8 cellular contexts compared by ENCODE assay signal in genomic region chr4:185134176-185134869, GRCh38.
DNase-seq lines count a peak whose midpoint lies in the region; ATAC-seq and TF ChIP-seq lines count a peak whose summit lies in the region.

No MANE protein-coding gene starts in this region.

- no peak overlapping the region for H3K4me3 ChIP-seq in WERI-Rb-1 (ENCODE audit: low read depth, low read length)

- TF ChIP-seq CTCF in WERI-Rb-1 (IDR thresholded peaks at IDR 0.05; ENCODE audit: low read depth, low read length), result peak; percentile 46

- no peaks in the 10 kb centered on the region for H3K36me3 ChIP-seq in WERI-Rb-1

- H3K27ac ChIP-seq in WERI-Rb-1, result no peak overlapping the region

- peak; percentile 62 for DNase-seq in DMS 273 (lab: John Stamatoyannopoulos, UW; ENCODE audit: unreplicated experiment)
- DNase-seq in DMS 273 treated with DMSO at 0.1 percent for 48 hours (lab: John Stamatoyannopoulos, UW), result no peak
- peak; percentile 78 for DNase-seq in NAMALWA (ENCODE audit: low spot score)
- DNase-seq in WERI-Rb-1, result no peak
- peak; percentile 49 for DNase-seq in glomerular visceral epithelial cell (ENCODE audit: extremely low spot score)
- DNase-seq in retina, result peak; percentile 48

- no peaks in the 10 kb centered on the region for H3K27me3 ChIP-seq in WERI-Rb-1 (ENCODE audit: insufficient read depth, low read depth, severe bottlenecking)

- no peaks in the 10 kb centered on the region for H3K9me3 ChIP-seq in WERI-Rb-1 (ENCODE audit: severe bottlenecking)

- ATAC-seq in GM21576 (IDR thresholded peaks at IDR 0.05; ENCODE audit: unreplicated experiment) (peak; percentile 68), HG02970 (IDR thresholded peaks at IDR 0.05; ENCODE audit: low FRiP score, unreplicated experiment) (no peak)

Comparison
In these comparisons a context has a peak if more than half of its experiments do, and no peak if none do; other contexts are left out.
1. DNase-seq: peak in DMS 273 (single experiment), NAMALWA (single experiment), glomerular visceral epithelial cell (single experiment) and retina (single experiment); none in DMS 273 treated with DMSO at 0.1 percent for 48 hours (single experiment) and WERI-Rb-1 (single experiment).